ENCODE assay signal across 19 cellular contexts in genomic region chr21:43325968-43326367, GRCh38.
DNase-seq lines count a peak whose midpoint lies in the region; ATAC-seq, FAIRE-seq and TF ChIP-seq lines count a peak whose summit lies in the region.
"Had no signal": no experiment of that assay in that cellular context is flagged by ENCODE, and none has a peak within 500 bp of the region (broad histone marks: within the 10 kb centered on the region; RNA-seq: fewer than 3 reads in every experiment).

No MANE protein-coding gene starts in this region.

- H3K4me1 ChIP-seq in OCI-LY3 (ENCODE audit: low read length), result peaks cover 14% of the 10 kb centered on the region
- H3K4me1 ChIP-seq in GM12878 (ENCODE audit: control insufficient read depth, insufficient read depth, low read length), result peaks cover 6% of the 10 kb centered on the region
- H3K4me1 ChIP-seq: colonic mucosa had no signal

- TF ChIP-seq POLR2A in GM12878 (IDR thresholded peaks at IDR 0.05; ENCODE audit: low read depth, low read length) (no peak), H54 (IDR thresholded peaks at IDR 0.05; ENCODE audit: low read depth, low read length) (no peak)

- no peak for TF ChIP-seq EP300 in GM12878 (IDR thresholded peaks at IDR 0.05; ENCODE audit: borderline replicate concordance in 1 of 2, control insufficient read depth in 1 of 2, low read depth in 2 of 2, low read length in 2 of 2)

- no peak overlapping the region for H3K27ac ChIP-seq in OCI-LY3 (ENCODE audit: low read length)
- H3K27ac ChIP-seq in GM12878 (ENCODE audit: control insufficient read depth, insufficient read depth), result no peak overlapping the region
- no peak overlapping the region for H3K27ac ChIP-seq in caudate nucleus (ENCODE audit: low read depth, low read length)
- H3K27ac ChIP-seq: colonic mucosa had no signal

- H3K79me2 ChIP-seq in OCI-LY3 (ENCODE audit: low read length) (no peaks in the 10 kb centered on the region), GM12878 (ENCODE audit: control insufficient read depth, insufficient read depth, low read length) (no peaks in the 10 kb centered on the region)

- WGBS in GM12878 (ENCODE audit: insufficient coverage, insufficient replicate concordance, low lambda C conversion rate, missing lambda C conversion rate), result 11% methylated on average over 9 of the region's 9 CpGs

- no peak for FAIRE-seq in GM12878 (lab: Jason Lieb, UNC)
- FAIRE-seq in H54 (lab: Jason Lieb, UNC), result no peak

- no peak overlapping the region for H3K27ac Mint-ChIP-seq in activated naive CD4-positive, alpha-beta T cell treated with anti-CD3 and anti-CD28 coated beads, Interleukin-2, amount 10 ng/mL, durations not matched to agents 7 days and 5 days
- peak overlapping the region; percentile 20 for H3K27ac Mint-ChIP-seq in type B pancreatic cell
- H3K27ac Mint-ChIP-seq: HFFc6 had no signal

- H3K27me3 ChIP-seq in OCI-LY3 (ENCODE audit: low read depth, low read length), result no peaks in the 10 kb centered on the region
- no peaks in the 10 kb centered on the region for H3K27me3 ChIP-seq in GM12878 (replicated peaks in 1 of 2; ENCODE audit: control insufficient read depth in 2 of 2, insufficient read depth in 2 of 2, low read length in 1 of 2)
- H3K27me3 ChIP-seq: colonic mucosa, MG63, stomach had no signal

- no peak overlapping the region for H3K9ac ChIP-seq in OCI-LY3 (ENCODE audit: low read length)
- H3K9ac ChIP-seq in GM12878 (ENCODE audit: control insufficient read depth, insufficient read depth, low read length), result no peak overlapping the region

- peak overlapping the region; percentile 35 for H3K4me2 ChIP-seq in OCI-LY3 (ENCODE audit: low read length)
- H3K4me2 ChIP-seq in GM12878 (ENCODE audit: control insufficient read depth, insufficient read depth), result no peak overlapping the region

- H3K9me3 Mint-ChIP-seq in activated naive CD4-positive, alpha-beta T cell treated with anti-CD3 and anti-CD28 coated beads, Interleukin-2, amount 10 ng/mL, durations not matched to agents 7 days and 5 days, result no peaks in the 10 kb centered on the region
- H3K9me3 Mint-ChIP-seq in type B pancreatic cell, result no peaks in the 10 kb centered on the region
- H3K9me3 Mint-ChIP-seq: HFFc6 had no signal

- H2AFZ ChIP-seq in OCI-LY3 (ENCODE audit: low read depth, low read length) (no peak overlapping the region), GM12878 (ENCODE audit: control insufficient read depth, low read depth, low read length) (no peak overlapping the region)

- ATAC-seq in GM12878, result peak; percentile 56
- no peak for ATAC-seq in GM21619 (IDR thresholded peaks at IDR 0.05; ENCODE audit: unreplicated experiment)
- ATAC-seq: PC-3 had no signal

- RAD21 ChIA-PET in GM12878 (lab: Charles Lee; ENCODE audit: unreplicated experiment), result no interaction called here

- BruUV-seq in GM12878 (replicated peaks; lab: Mats Ljungman, UMichigan), result no TSS peak

- H3K36me3 ChIP-seq in OCI-LY3 (replicated peaks; ENCODE audit: low read depth, low read length), result no peaks in the 10 kb centered on the region
- no peaks in the 10 kb centered on the region for H3K36me3 ChIP-seq in GM12878 (ENCODE audit: control insufficient read depth in 2 of 2, insufficient read depth in 2 of 2, low read length in 1 of 2)
- H3K36me3 ChIP-seq: colonic mucosa, MG63, stomach had no signal

- CTCF ChIA-PET in activated naive CD4-positive, alpha-beta T cell treated with anti-CD3 and anti-CD28 coated beads, Interleukin-2, amount 10 ng/mL, durations not matched to agents 7 days and 5 days (lab: Charles Lee), result interaction anchor here (0.8 to 1.2 kb wide), 2 partner anchors 10 to 16 kb away, joined by 4 to 9 read pairs; no protein-coding TSS in a partner anchor
- CTCF ChIA-PET in GM12878 (lab: Yijun Ruan, JAX), result no interaction called here

- no peak for TF ChIP-seq CTCF in OCI-LY3 (IDR thresholded peaks at IDR 0.05; ENCODE audit: low read depth, low read length)
- TF ChIP-seq CTCF in GM12878 (IDR thresholded peaks at IDR 0.05 in 2 of 3, conservative IDR thresholded peaks at IDR 0.05 in 1 of 3; ENCODE audit: control insufficient read depth in 2 of 3, extremely low read depth in 1 of 3, insufficient read depth in 1 of 3, low read depth in 3 of 3, low read length in 3 of 3), result no peak
- TF ChIP-seq CTCF in type B pancreatic cell (conservative IDR thresholded peaks at IDR 0.05), result no peak

- peak; percentile 32 for DNase-seq in activated naive CD4-positive, alpha-beta T cell treated with anti-CD3 and anti-CD28 coated beads, Interleukin-2, amount 10 ng/mL, durations not matched to agents 7 days and 5 days
- DNase-seq in activated naive CD4-positive, alpha-beta T cell (lab: John Stamatoyannopoulos, UW), result no peak
- DNase-seq in GM12878 (ENCODE audit: low read depth, low spot score) (no peak), type B pancreatic cell (ENCODE audit: extremely low spot score, unreplicated experiment) (no peak), caudate nucleus (lab: John Stamatoyannopoulos, UW) (no peak), H54 (ENCODE audit: insufficient read length, low spot score) (no peak)
- DNase-seq: activated effector memory CD4-positive, alpha-beta T cell treated with anti-CD3 and anti-CD28 coated beads, Interleukin-2, amount 50 U/mL, for 16 hours; colonic mucosa; COR-L47; EL; foreskin fibroblast; HFFc6; MG63; NCI-H187 treated with DMSO at 0.1 percent for 48 hours; NCI-H446 treated with DMSO at 0.1 percent for 48 hours; PC-3; stomach had no signal

- no peaks in the 10 kb centered on the region for H4K20me1 ChIP-seq in OCI-LY3 (ENCODE audit: insufficient read depth, low read length)
- H4K20me1 ChIP-seq in GM12878 (ENCODE audit: control insufficient read depth, insufficient read depth), result no peaks in the 10 kb centered on the region; the same call in 1 of the 2 replicates

- no peak overlapping the region for H3K4me3 Mint-ChIP-seq in activated naive CD4-positive, alpha-beta T cell treated with anti-CD3 and anti-CD28 coated beads, Interleukin-2, amount 10 ng/mL, durations not matched to agents 7 days and 5 days
- no peak overlapping the region for H3K4me3 Mint-ChIP-seq in type B pancreatic cell
- H3K4me3 Mint-ChIP-seq: HFFc6 had no signal

- in situ Hi-C loops in GM12878 (cut with MboI), result no loop called here

- TF ChIP-seq RAD21 in GM12878 (IDR thresholded peaks at IDR 0.05; ENCODE audit: insufficient read depth, low read depth, low read length), result no peak

- H3K27me3 Mint-ChIP-seq in activated naive CD4-positive, alpha-beta T cell treated with anti-CD3 and anti-CD28 coated beads, Interleukin-2, amount 10 ng/mL, durations not matched to agents 7 days and 5 days, result peaks cover 14% of the 10 kb centered on the region
- H3K27me3 Mint-ChIP-seq in type B pancreatic cell, result no peaks in the 10 kb centered on the region

- H3K36me3 Mint-ChIP-seq in activated naive CD4-positive, alpha-beta T cell treated with anti-CD3 and anti-CD28 coated beads, Interleukin-2, amount 10 ng/mL, durations not matched to agents 7 days and 5 days, result no peaks in the 10 kb centered on the region
- H3K36me3 Mint-ChIP-seq in type B pancreatic cell, result no peaks in the 10 kb centered on the region

- intact Hi-C loops in GM12878 (cut with micrococcal nuclease; ENCODE audit: unreplicated experiment), result no loop called here

- POLR2A ChIA-PET in GM12878 (lab: Charles Lee), result interaction anchor here (1.2 kb wide), 1 partner anchor 27 kb away, joined by 3 read pairs; no protein-coding TSS in a partner anchor

- peaks cover 11% of the 10 kb centered on the region for H3K4me1 Mint-ChIP-seq in activated naive CD4-positive, alpha-beta T cell treated with anti-CD3 and anti-CD28 coated beads, Interleukin-2, amount 10 ng/mL, durations not matched to agents 7 days and 5 days
- peaks cover 13% of the 10 kb centered on the region for H3K4me1 Mint-ChIP-seq in type B pancreatic cell (ENCODE audit: unreplicated experiment)

- H3K9me3 ChIP-seq in OCI-LY3 (ENCODE audit: insufficient read depth, low read length) (no peaks in the 10 kb centered on the region), GM12878 (replicated peaks; ENCODE audit: control insufficient read depth, insufficient read depth, low read length) (no peaks in the 10 kb centered on the region)
- H3K9me3 ChIP-seq: colonic mucosa, MG63, stomach had no signal

- SMC1A ChIA-PET in GM12878 (lab: Charles Lee; ENCODE audit: uncharacterized antibody, unreplicated experiment), result no interaction called here

- H3K4me3 ChIP-seq in OCI-LY3 (ENCODE audit: low read length) (no peak overlapping the region), GM12878 (no peak overlapping the region)
- H3K4me3 ChIP-seq: colonic mucosa, MG63, stomach had no signal

TF ChIP-seq in GM12878, 131 proteins besides CTCF, POLR2A, EP300 and RAD21:
- TF ChIP-seq SRF (IDR thresholded peaks at IDR 0.05; ENCODE audit: low read depth in 2 of 2, low read length in 2 of 2) (no peak), BRCA1 (IDR thresholded peaks at IDR 0.05; ENCODE audit: low read depth, low read length) (no peak), SREBF1 (IDR thresholded peaks at IDR 0.05; ENCODE audit: low read length) (no peak), PBX3 (IDR thresholded peaks at IDR 0.05; ENCODE audit: insufficient replicate concordance, low read depth, low read length) (peak; percentile 58)
- TF ChIP-seq, protein P1, sequence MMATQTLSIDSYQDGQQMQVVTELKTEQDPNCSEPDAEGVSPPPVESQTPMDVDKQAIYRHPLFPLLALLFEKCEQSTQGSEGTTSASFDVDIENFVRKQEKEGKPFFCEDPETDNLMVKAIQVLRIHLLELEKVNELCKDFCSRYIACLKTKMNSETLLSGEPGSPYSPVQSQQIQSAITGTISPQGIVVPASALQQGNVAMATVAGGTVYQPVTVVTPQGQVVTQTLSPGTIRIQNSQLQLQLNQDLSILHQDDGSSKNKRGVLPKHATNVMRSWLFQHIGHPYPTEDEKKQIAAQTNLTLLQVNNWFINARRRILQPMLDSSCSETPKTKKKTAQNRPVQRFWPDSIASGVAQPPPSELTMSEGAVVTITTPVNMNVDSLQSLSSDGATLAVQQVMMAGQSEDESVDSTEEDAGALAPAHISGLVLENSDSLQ (IDR thresholded peaks at IDR 0.05), result peak; percentile 83
TF ChIP-seq in GM12878: peak in this region for 2.
